9 cellular contexts compared by ENCODE assay signal in genomic region chr4:89101256-89102161, GRCh38. TPM values are rescaled to one million over a fixed set of nuclear protein-coding genes. Genes with fewer than 3 reads are reported as not detected.
DNase-seq lines count a peak whose midpoint lies in the region; ATAC-seq, FAIRE-seq and TF ChIP-seq lines count a peak whose summit lies in the region.
"Had no signal": no experiment of that assay in that cellular context is flagged by ENCODE, and none has a peak within 500 bp of the region (broad histone marks: within the 10 kb centered on the region; RNA-seq: fewer than 3 reads in every experiment).

No MANE protein-coding gene starts in this region.

- CTCF ChIA-PET in Calu3 (lab: Charles Lee): no interaction called here

- H3K27ac Mint-ChIP-seq in Calu3 (ENCODE audit: unreplicated experiment): no peak overlapping the region

- no peak overlapping the region for H3K4me3 ChIP-seq in astrocyte of the spinal cord (ENCODE audit: low read depth, low read length)

- in situ Hi-C loops in astrocyte of the spinal cord (cut with HindIII; ENCODE audit: low sequenced_read_pairs): no loop called here

- no peaks in the 10 kb centered on the region for H3K27me3 Mint-ChIP-seq in Calu3 (ENCODE audit: unreplicated experiment)

- peak; percentile 90 for ATAC-seq in GM19455 (IDR thresholded peaks at IDR 0.05; ENCODE audit: unreplicated experiment)
- ATAC-seq in HG03066 (IDR thresholded peaks at IDR 0.05; ENCODE audit: low read depth, unreplicated experiment): peak; percentile 91

- BruUV-seq in Calu3 (replicated peaks; lab: Mats Ljungman, UMichigan): no TSS peak

- intact Hi-C loops in Calu3 (cut with micrococcal nuclease; ENCODE audit: unreplicated experiment): no loop called here

- no peaks in the 10 kb centered on the region for H3K4me1 Mint-ChIP-seq in Calu3 (ENCODE audit: low read depth, unreplicated experiment)

- peak; percentile 95 for FAIRE-seq in GM18507 (lab: Jason Lieb, UNC)

- no peak overlapping the region for H3K4me3 Mint-ChIP-seq in Calu3 (ENCODE audit: low read depth, unreplicated experiment)

- no peak for TF ChIP-seq CTCF in astrocyte of the spinal cord (IDR thresholded peaks at IDR 0.05; ENCODE audit: low read depth, low read length)
- no peak for TF ChIP-seq CTCF in Calu3 (IDR thresholded peaks at IDR 0.05; ENCODE audit: unreplicated experiment)

- no peak for DNase-seq in GM18507 (ENCODE audit: extremely low spot score, insufficient read length, low read depth)
- peak; percentile 27 for DNase-seq in astrocyte of the spinal cord (ENCODE audit: low read depth, low spot score)
- no peak for DNase-seq in NOMO-1 (lab: John Stamatoyannopoulos, UW; ENCODE audit: unreplicated experiment in 2 of 2)
- no peak for DNase-seq in hippocampal formation (lab: John Stamatoyannopoulos, UW)
- no peak for DNase-seq in activated effector memory CD4-positive, alpha-beta T cell treated with anti-CD3 and anti-CD28 coated beads, Interleukin-2, amount 50 U/mL, for 16 hours
- DNase-seq in Calu3: no peak
- DNase-seq: GF-D8 had no signal

- H3K9me3 Mint-ChIP-seq in Calu3 (ENCODE audit: low read depth, unreplicated experiment): no peaks in the 10 kb centered on the region

- no peaks in the 10 kb centered on the region for H3K36me3 Mint-ChIP-seq in Calu3 (ENCODE audit: insufficient read depth, unreplicated experiment)

RNA-seq across cellular contexts. Expression of gene TIGD2, which starts 9.8 kb away (rescaled TPM):
- 9.8 and 11.4 TPM in 2 replicates for total RNA-seq in Calu3 (2022)

RNA-seq across cellular contexts. Expression of gene FAM13A, which starts 44.5 kb away (rescaled TPM):
- 12.1 and 13.5 TPM in 2 replicates for total RNA-seq in Calu3 (2022)
